In the genomic region with DNA sequence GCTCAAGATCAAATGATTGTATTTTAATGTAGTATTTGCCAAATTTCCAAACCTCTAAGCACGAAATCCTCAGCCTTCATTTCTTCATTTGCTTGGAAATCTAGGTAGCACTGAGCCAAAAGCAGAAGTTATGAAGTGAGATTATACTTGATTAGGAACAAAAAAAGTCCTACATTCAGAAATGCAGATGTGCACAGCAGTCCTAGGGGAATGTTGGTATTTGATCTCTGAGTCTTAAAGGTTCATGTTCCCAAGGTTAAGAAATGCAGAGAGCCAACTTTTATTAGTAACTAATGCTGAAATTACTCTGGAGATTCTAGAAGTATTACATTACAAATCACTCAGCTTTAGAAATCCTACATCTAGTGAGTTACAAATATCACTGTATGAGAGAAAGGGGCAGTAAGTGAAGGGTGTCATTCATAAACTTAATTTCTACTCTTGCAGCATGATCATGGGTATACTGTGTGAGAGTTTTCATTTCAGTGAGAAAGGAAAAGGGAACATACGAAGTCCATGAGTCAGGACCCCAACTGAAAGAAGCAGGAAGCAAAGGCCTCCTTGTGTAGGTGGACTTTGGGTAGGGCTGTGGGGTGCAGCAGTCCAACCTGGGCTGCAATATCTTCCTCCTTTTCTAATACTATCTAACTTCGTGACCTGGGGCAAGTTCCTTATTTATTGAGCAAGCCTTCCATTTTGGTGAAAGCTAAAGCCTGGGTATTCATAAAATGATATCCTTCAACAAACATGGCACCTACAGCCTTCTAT, we compare ENCODE assay signal across 11 cellular contexts.
"Had no signal": no experiment of that assay in that cellular context is flagged by ENCODE, and none has a peak within 500 bp of the region (broad histone marks: within the 10 kb centered on the region; RNA-seq: fewer than 3 reads in every experiment).

No MANE protein-coding gene starts in this region.

- ATAC-seq: activated CD4-positive, CD25-positive, alpha-beta regulatory T cell treated with anti-CD3 and anti-CD28 coated beads, Interleukin-2, amount 50 U/mL, for 24 hours had no signal

- H3K4me3 Mint-ChIP-seq: activated naive CD4-positive, alpha-beta T cell treated with anti-CD3 and anti-CD28 coated beads, Interleukin-2, amount 10 ng/mL, durations not matched to agents 7 days and 5 days; neural crest cell had no signal

- H3K4me3 ChIP-seq: adrenal gland, smooth muscle cell, tibial artery, vagina had no signal

- H2AFZ ChIP-seq: parathyroid adenoma had no signal

- H3K27ac ChIP-seq: adrenal gland, parathyroid adenoma, tibial artery, vagina had no signal

- H3K27me3 ChIP-seq: adrenal gland, tibial artery, vagina had no signal

- H3K4me1 ChIP-seq: adrenal gland, parathyroid adenoma, vagina had no signal

- DNase-seq: activated naive CD4-positive, alpha-beta T cell treated with anti-CD3 and anti-CD28 coated beads, Interleukin-2, amount 10 ng/mL, durations not matched to agents 7 days and 5 days; adrenal gland; central memory CD4-positive, alpha-beta T cell; mesendoderm; tibial artery had no signal

- H3K9me3 ChIP-seq: adrenal gland, tibial artery, vagina had no signal

- H3K27ac Mint-ChIP-seq: activated naive CD4-positive, alpha-beta T cell treated with anti-CD3 and anti-CD28 coated beads, Interleukin-2, amount 10 ng/mL, durations not matched to agents 7 days and 5 days; activated T-helper 2 cell treated with anti-CD3 and anti-CD28 coated beads, Interferon-gamma antibody, Interleukin-2, Interleukin-4, amounts not matched to agents 10 μg/mL and 5 μg/mL and 100 μg/mL, durations not matched to agents 14 hours and 24 hours and 36 hours had no signal

- H3K36me3 ChIP-seq: adrenal gland, tibial artery, vagina had no signal

- H3K4me2 ChIP-seq: smooth muscle cell had no signal

- H3K79me2 ChIP-seq: parathyroid adenoma had no signal

- H3K27me3 Mint-ChIP-seq: activated naive CD4-positive, alpha-beta T cell treated with anti-CD3 and anti-CD28 coated beads, Interleukin-2, amount 10 ng/mL, durations not matched to agents 7 days and 5 days had no signal

- H3K9me3 Mint-ChIP-seq: activated naive CD4-positive, alpha-beta T cell treated with anti-CD3 and anti-CD28 coated beads, Interleukin-2, amount 10 ng/mL, durations not matched to agents 7 days and 5 days; activated T-helper 2 cell treated with anti-CD3 and anti-CD28 coated beads, Interferon-gamma antibody, Interleukin-2, Interleukin-4, amounts not matched to agents 10 μg/mL and 5 μg/mL and 100 μg/mL, durations not matched to agents 14 hours and 24 hours and 36 hours; neural crest cell had no signal
